Comparison of ENCODE assay signal across 26 cellular contexts in genomic region chr3:126264952-126265351, GRCh38.
A peak's percentile ranks its signal among the peaks of the same experiment; 100 is the strongest.
DNase-seq lines count a peak whose midpoint lies in the region; ATAC-seq and TF ChIP-seq lines count a peak whose summit lies in the region.
"Had no signal": no experiment of that assay in that cellular context is flagged by ENCODE, and none has a peak within 500 bp of the region (broad histone marks: within the 10 kb centered on the region; RNA-seq: fewer than 3 reads in every experiment).

No MANE protein-coding gene starts in this region.

- H3K79me1 ChIP-seq in H9 (ENCODE audit: insufficient read depth, low read depth, low read length, poor library complexity, severe bottlenecking) (no peaks in the 10 kb centered on the region), mesendoderm (ENCODE audit: low read length) (no peaks in the 10 kb centered on the region)

- no peak overlapping the region for H3K4me3 Mint-ChIP-seq in H9
- no peak overlapping the region for H3K4me3 Mint-ChIP-seq in osteocyte (ENCODE audit: unreplicated experiment)
- H3K4me3 Mint-ChIP-seq: activated CD4-positive, alpha-beta T cell treated with anti-CD3 and anti-CD28 coated beads for 36 hours; activated CD8-positive, alpha-beta T cell treated with anti-CD3 and anti-CD28 coated beads, Interleukin-2, amount 10 ng/mL, durations not matched to agents 7 days and 5 days; activated naive CD4-positive, alpha-beta T cell treated with anti-CD3 and anti-CD28 coated beads, Interleukin-2, amount 50 U/mL, for 24 hours; CD8-positive, alpha-beta T cell; immature natural killer cell; neural crest cell; type B pancreatic cell had no signal

- intact Hi-C loops in sciatic nerve (cut with DNase I): loop anchor here (5.0 kb wide), 1 partner anchor 112 kb away; no protein-coding TSS in a partner anchor

- H3K36me3 ChIP-seq in mesendoderm (ENCODE audit: control insufficient read depth, insufficient read depth, low read length): no peaks in the 10 kb centered on the region
- H3K36me3 ChIP-seq: BE2C had no signal

- H3K9ac ChIP-seq in H9 (ENCODE audit: extremely low read depth, insufficient read length, low read length): no peak overlapping the region
- H3K9ac ChIP-seq in mesendoderm (ENCODE audit: low read length): no peak overlapping the region

- no peak overlapping the region for H3K4me3 ChIP-seq in coronary artery
- no peak overlapping the region for H3K4me3 ChIP-seq in mesendoderm (ENCODE audit: low read length)

- H3K18ac ChIP-seq in H9 (ENCODE audit: insufficient read length, low read depth, low read length): no peak overlapping the region
- no peak overlapping the region for H3K18ac ChIP-seq in mesendoderm (ENCODE audit: low read length)

- H3K23ac ChIP-seq in H9 (ENCODE audit: insufficient read length, low read depth, low read length) (no peak overlapping the region), mesendoderm (ENCODE audit: low read length) (no peak overlapping the region)

- no peaks in the 10 kb centered on the region for H4K20me1 ChIP-seq in H9 (ENCODE audit: control insufficient read depth, insufficient read depth, insufficient read length)

- H3K4ac ChIP-seq in H9 (ENCODE audit: low read depth, low read length) (no peak overlapping the region), mesendoderm (ENCODE audit: low read depth, low read length) (no peak overlapping the region)

- H2BK20ac ChIP-seq in H9 (ENCODE audit: low read depth, low read length, poor library complexity, severe bottlenecking): no peak overlapping the region

- ATAC-seq in sciatic nerve (no peak), GM21515 (IDR thresholded peaks at IDR 0.05; ENCODE audit: unreplicated experiment) (no peak)
- ATAC-seq: activated CD4-positive, alpha-beta T cell treated with anti-CD3 and anti-CD28 coated beads for 36 hours; activated CD8-positive, alpha-beta T cell treated with anti-CD3 and anti-CD28 coated beads, Interleukin-2, amount 10 ng/mL, durations not matched to agents 7 days and 5 days; CD8-positive, alpha-beta T cell; Panc1 had no signal

- H3K27ac ChIP-seq in H9 (ENCODE audit: insufficient read length, low read depth, low read length): no peak overlapping the region
- peak overlapping the region; percentile 21 to 90 for H3K27ac ChIP-seq in coronary artery
- no peak overlapping the region for H3K27ac ChIP-seq in mesendoderm (ENCODE audit: low read depth, low read length)
- H3K27ac ChIP-seq: HL-60 had no signal

- H3K9me3 ChIP-seq in H9 (ENCODE audit: control insufficient read depth, low read depth, low read length): no peaks in the 10 kb centered on the region
- H3K9me3 ChIP-seq: BE2C had no signal

- H4K91ac ChIP-seq in H9 (ENCODE audit: insufficient read length, low read depth, low read length): no peak overlapping the region

- TF ChIP-seq CTCF in H9 (conservative IDR thresholded peaks at IDR 0.05) (peak; percentile 19; the same call in 1 of the 3 replicates), coronary artery (IDR thresholded peaks at IDR 0.05) (no peak), osteocyte (IDR thresholded peaks at IDR 0.05) (no peak)

- H2BK12ac ChIP-seq in H9 (ENCODE audit: insufficient read length, low read depth, low read length): no peak overlapping the region

- H3K27ac Mint-ChIP-seq in H9: no peak overlapping the region; a peak in 2 of 7 replicates
- no peak overlapping the region for H3K27ac Mint-ChIP-seq in osteocyte (ENCODE audit: unreplicated experiment)
- H3K27ac Mint-ChIP-seq: activated CD4-positive, alpha-beta T cell treated with anti-CD3 and anti-CD28 coated beads for 36 hours; activated CD8-positive, alpha-beta T cell treated with anti-CD3 and anti-CD28 coated beads, Interleukin-2, amount 10 ng/mL, durations not matched to agents 7 days and 5 days; activated naive CD4-positive, alpha-beta T cell treated with anti-CD3 and anti-CD28 coated beads, Interleukin-2, amount 50 U/mL, for 24 hours; CD8-positive, alpha-beta T cell; immature natural killer cell had no signal

- H2BK5ac ChIP-seq in H9 (ENCODE audit: insufficient read length, low read length): no peak overlapping the region
- H2BK5ac ChIP-seq in mesendoderm (ENCODE audit: low read length): no peak overlapping the region

- H3K23me2 ChIP-seq in H9 (ENCODE audit: insufficient read length, low read depth, low read length, poor library complexity, severe bottlenecking): peaks cover 6% of the 10 kb centered on the region

- H4K8ac ChIP-seq in H9 (replicated peaks; ENCODE audit: insufficient read length, low read depth, low read length): no peak overlapping the region
- H4K8ac ChIP-seq in mesendoderm (ENCODE audit: low read depth, low read length): no peak overlapping the region

- H3K9me3 Mint-ChIP-seq in H9 (peaks cover 3 to 6% of the 10 kb centered on the region in 2 experiments; a peak in 3 of 5 replicates), osteocyte (ENCODE audit: unreplicated experiment) (peaks cover 9% of the 10 kb centered on the region)
- H3K9me3 Mint-ChIP-seq: activated naive CD4-positive, alpha-beta T cell treated with anti-CD3 and anti-CD28 coated beads, Interleukin-2, amount 50 U/mL, for 24 hours; CD8-positive, alpha-beta T cell; immature natural killer cell; neural crest cell; type B pancreatic cell had no signal

- H3K27me3 Mint-ChIP-seq in H9 (ENCODE audit: low read depth): peaks cover 18% of the 10 kb centered on the region
- no peaks in the 10 kb centered on the region for H3K27me3 Mint-ChIP-seq in osteocyte (ENCODE audit: unreplicated experiment)

- H2BK15ac ChIP-seq in H9 (ENCODE audit: low read depth, low read length) (no peak overlapping the region), mesendoderm (replicated peaks; ENCODE audit: low read depth) (no peak overlapping the region)

- H3K4me2 ChIP-seq in H9 (ENCODE audit: insufficient read depth, insufficient read length, low read length): no peak overlapping the region
- no peak overlapping the region for H3K4me2 ChIP-seq in mesendoderm (ENCODE audit: low read length)

- H3K27me3 ChIP-seq in H9 (ENCODE audit: insufficient read depth, low read length) (no peaks in the 10 kb centered on the region; the same call in 1 of the 2 replicates), mesendoderm (ENCODE audit: insufficient read depth, low read length, poor library complexity) (no peaks in the 10 kb centered on the region)

- DNase-seq in H9 (no peak), coronary artery (ENCODE audit: low spot score) (no peak), mesendoderm (no peak), sciatic nerve (ENCODE audit: low spot score) (peak; percentile 59), NCI-H1417 treated with DMSO at 0.1 percent for 48 hours (lab: John Stamatoyannopoulos, UW) (no peak), osteocyte (ENCODE audit: extremely low spot score, unreplicated experiment) (no peak)
- no peak for DNase-seq in activated naive CD4-positive, alpha-beta T cell treated with anti-CD3 and anti-CD28 coated beads, Interleukin-2, amount 50 U/mL, for 16 hours
- DNase-seq: activated CD4-positive, alpha-beta T cell treated with anti-CD3 and anti-CD28 coated beads for 36 hours; activated CD8-positive, alpha-beta T cell treated with anti-CD3 and anti-CD28 coated beads, Interleukin-2, amount 10 ng/mL, durations not matched to agents 7 days and 5 days; amygdala; BE2C; CD8-positive, alpha-beta T cell; foreskin melanocyte; HCEC 1CT; immature natural killer cell; NCI-H1436; NCI-H345; posterior cingulate gyrus; SIG-M5; stimulated activated CD4-positive, alpha-beta T cell treated with anti-CD3 and anti-CD28 coated beads, Interleukin-4, amount 100 ng/mL, for 24 hours had no signal

- no peak overlapping the region for H2BK120ac ChIP-seq in H9 (ENCODE audit: low read depth, low read length, poor library complexity, severe bottlenecking)
- no peak overlapping the region for H2BK120ac ChIP-seq in mesendoderm (ENCODE audit: low read depth, low read length)

- H3K36me3 Mint-ChIP-seq in H9 (ENCODE audit: insufficient read depth in 1 of 3, low read depth in 3 of 3): peaks cover 2 to 8% (median 4%) of the 10 kb centered on the region in 3 experiments; a peak in 5 of 7 replicates
- H3K36me3 Mint-ChIP-seq in osteocyte (ENCODE audit: unreplicated experiment): no peaks in the 10 kb centered on the region
- H3K36me3 Mint-ChIP-seq: activated naive CD4-positive, alpha-beta T cell treated with anti-CD3 and anti-CD28 coated beads, Interleukin-2, amount 50 U/mL, for 24 hours; CD8-positive, alpha-beta T cell; immature natural killer cell; type B pancreatic cell had no signal

- no CpG with 5 or more reads among the region's 12 CpGs for WGBS in H9 (ENCODE audit: extremely low coverage, insufficient read length, low lambda C conversion rate)
- no CpG with 5 or more reads among the region's 12 CpGs for WGBS in mesendoderm (ENCODE audit: extremely low coverage, insufficient coverage, low lambda C conversion rate)

- H3K79me2 ChIP-seq in H9 (ENCODE audit: insufficient read depth, low read length): no peaks in the 10 kb centered on the region
- H3K79me2 ChIP-seq in mesendoderm (ENCODE audit: control insufficient read depth, insufficient read depth, low read length): no peaks in the 10 kb centered on the region

- H3K4me1 Mint-ChIP-seq in H9: peaks cover 40 to 46% of the 10 kb centered on the region in 2 experiments
- peaks cover 46% of the 10 kb centered on the region for H3K4me1 Mint-ChIP-seq in osteocyte (ENCODE audit: unreplicated experiment)
- H3K4me1 Mint-ChIP-seq: activated CD4-positive, alpha-beta T cell treated with anti-CD3 and anti-CD28 coated beads for 36 hours; activated naive CD4-positive, alpha-beta T cell treated with anti-CD3 and anti-CD28 coated beads, Interleukin-2, amount 50 U/mL, for 24 hours had no signal

- no peak overlapping the region for H3T11ph ChIP-seq in H9 (ENCODE audit: low read length)

- H3K14ac ChIP-seq in H9 (ENCODE audit: insufficient read depth, low read length): no peak overlapping the region

- H3K4me1 ChIP-seq in H9 (ENCODE audit: insufficient read depth, low read length) (peaks cover 3% of the 10 kb centered on the region; the same call in 1 of the 2 replicates), mesendoderm (ENCODE audit: control insufficient read depth, low read depth, low read length) (peaks cover 2% of the 10 kb centered on the region)
- H3K4me1 ChIP-seq: BE2C had no signal

- H2AFZ ChIP-seq in H9 (ENCODE audit: low read length): no peak overlapping the region

- no peak overlapping the region for H3K56ac ChIP-seq in H9 (ENCODE audit: insufficient read length, low read depth, low read length)
- H3K56ac ChIP-seq in mesendoderm (ENCODE audit: low read length): peak overlapping the region; percentile 51

- H4K5ac ChIP-seq in H9 (ENCODE audit: insufficient read length, low read depth, low read length): no peak overlapping the region
- no peak overlapping the region for H4K5ac ChIP-seq in mesendoderm (ENCODE audit: low read length)

- H2AK5ac ChIP-seq in H9 (ENCODE audit: insufficient read length, low read length) (no peak overlapping the region), mesendoderm (ENCODE audit: low read length) (no peak overlapping the region)

Comparison
In these comparisons a context has a peak if more than half of its experiments do, and no peak if none do; other contexts are left out.
1. H3K27ac ChIP-seq: peak in coronary artery (2 of 2); none in H9 (single experiment) and mesendoderm (single experiment).